Comparison of ENCODE assay signal across 18 cellular contexts in the genomic region with DNA sequence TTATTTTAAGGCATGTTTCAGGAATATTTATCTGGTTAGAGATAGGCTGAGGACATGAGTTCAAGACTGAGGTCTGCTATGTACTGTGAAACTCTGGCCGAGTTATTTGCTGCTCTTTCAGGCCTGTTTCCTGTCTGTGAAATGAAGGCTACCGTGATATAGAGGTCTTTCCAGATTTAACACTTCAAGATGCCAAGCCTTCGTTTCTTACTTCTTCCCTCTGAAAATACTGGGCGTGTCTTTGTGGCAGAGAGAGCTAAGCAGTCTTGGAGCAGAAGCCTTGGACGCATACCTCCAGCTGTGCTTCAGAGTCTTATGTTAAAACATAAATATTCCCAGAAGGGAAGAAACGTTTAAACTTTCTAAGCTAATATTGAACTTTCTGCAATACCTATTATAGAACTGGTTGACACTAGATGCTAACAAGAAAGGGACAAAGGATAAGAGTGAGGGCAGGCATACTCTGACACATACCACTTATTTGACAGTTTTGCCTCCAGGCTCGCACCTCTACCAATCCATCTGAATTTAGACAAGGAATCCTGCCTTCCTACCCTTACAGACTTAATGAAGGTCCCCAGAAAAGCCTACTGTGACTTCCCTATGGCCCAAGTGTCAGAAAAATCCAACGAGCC. TPM values are rescaled to one million over a fixed set of nuclear protein-coding genes. Genes with fewer than 3 reads are reported as not detected.
A peak's percentile ranks its signal among the peaks of the same experiment; 100 is the strongest.
DNase-seq lines count a peak whose midpoint lies in the region; ATAC-seq and TF ChIP-seq lines count a peak whose summit lies in the region.
"Had no signal": no experiment of that assay in that cellular context is flagged by ENCODE, and none has a peak within 500 bp of the region (broad histone marks: within the 10 kb centered on the region; RNA-seq: fewer than 3 reads in every experiment).

No MANE protein-coding gene starts in this region.

- no peaks in the 10 kb centered on the region for H3F3A ChIP-seq in OCI-LY1 (ENCODE audit: insufficient read depth, low read length)

- intact Hi-C loops in breast epithelium (cut with DNase I; ENCODE audit: low total_unique reads) (no loop called here), sciatic nerve (cut with DNase I) (loop anchor here (2.0 kb wide), 1 partner anchor 53 kb away; no protein-coding TSS in a partner anchor)

- H3K4me3 ChIP-seq in breast epithelium (no peak overlapping the region), OCI-LY1 (ENCODE audit: low read depth, low read length, poor library complexity, severe bottlenecking) (no peak overlapping the region)
- H3K4me3 ChIP-seq: GM23338 had no signal

- H3K4me1 Mint-ChIP-seq in memory B cell, result peaks cover 33% of the 10 kb centered on the region
- H3K4me1 Mint-ChIP-seq in stimulated activated effector memory CD8-positive, alpha-beta T cell treated with anti-CD3 and anti-CD28 coated beads, Interleukin-12 subunit alpha, Interleukin-12 subunit beta, amount 100 ng/mL, for 72 hours, result peaks cover 40% of the 10 kb centered on the region

- DNase-seq in T47D (ENCODE audit: low read depth in 1 of 2, low spot score in 1 of 2), result peak; percentile 21 to 98
- no peak for DNase-seq in breast epithelium (ENCODE audit: low spot score in 2 of 2)
- DNase-seq in memory B cell (ENCODE audit: low spot score in 2 of 2), result no peak
- no peak for DNase-seq in stimulated activated effector memory CD8-positive, alpha-beta T cell treated with anti-CD3 and anti-CD28 coated beads, Interleukin-12 subunit alpha, Interleukin-12 subunit beta, amount 100 ng/mL, for 72 hours (ENCODE audit: low spot score in 2 of 2)
- no peak for DNase-seq in sciatic nerve (ENCODE audit: low spot score)
- DNase-seq: activated CD4-positive, alpha-beta T cell treated with anti-CD3 and anti-CD28 coated beads, Interleukin-2, amount 10 ng/mL, durations not matched to agents 24 days and 14 days; activated T-cell treated with anti-CD3 and anti-CD28 coated beads, Interleukin-2, amount 50 U/mL, for 48 hours; DND-41; effector CD4-positive, alpha-beta T cell; mammary epithelial cell; NCI-H187 treated with DMSO at 0.1 percent for 48 hours; nephron progenitor cell; NK-92 treated with Interleukin-12 subunit alpha and Interleukin-12 subunit beta, amount 100 ng/mL, for 24 hours had no signal

- TF ChIP-seq POLR2A in breast epithelium (IDR thresholded peaks at IDR 0.05), result no peak

- peak overlapping the region; percentile 45 for H3K27ac Mint-ChIP-seq in memory B cell
- H3K27ac Mint-ChIP-seq in stimulated activated effector memory CD8-positive, alpha-beta T cell treated with anti-CD3 and anti-CD28 coated beads, Interleukin-12 subunit alpha, Interleukin-12 subunit beta, amount 100 ng/mL, for 72 hours, result peak overlapping the region; percentile 45
- H3K27ac Mint-ChIP-seq: activated CD4-positive, alpha-beta T cell treated with anti-CD3 and anti-CD28 coated beads, Interleukin-2, amount 10 ng/mL, durations not matched to agents 24 days and 14 days; GM23338; nephron progenitor cell; stimulated activated naive CD8-positive, alpha-beta T cell treated with anti-CD3 and anti-CD28 coated beads, Interleukin-15, Interleukin-2, amounts not matched to agents 100 ng/mL and 50 ng/mL, for 24 hours had no signal

- in situ Hi-C loops in T47D (cut with HindIII; ENCODE audit: low pct_unique_long_range_greater_than_20kb, low sequenced_read_pairs), result no loop called here

- H3K9ac ChIP-seq in OCI-LY1 (ENCODE audit: low read length), result no peak overlapping the region

- no peaks in the 10 kb centered on the region for H3K36me3 Mint-ChIP-seq in memory B cell
- H3K36me3 Mint-ChIP-seq in stimulated activated effector memory CD8-positive, alpha-beta T cell treated with anti-CD3 and anti-CD28 coated beads, Interleukin-12 subunit alpha, Interleukin-12 subunit beta, amount 100 ng/mL, for 72 hours, result peaks cover 43% of the 10 kb centered on the region

- H3K27me3 ChIP-seq in breast epithelium, result no peaks in the 10 kb centered on the region
- no peaks in the 10 kb centered on the region for H3K27me3 ChIP-seq in OCI-LY1 (ENCODE audit: insufficient read depth, low read length)

- no peaks in the 10 kb centered on the region for H4K20me1 ChIP-seq in OCI-LY1 (ENCODE audit: insufficient read depth, low read length)

- H3K9me3 Mint-ChIP-seq in memory B cell, result no peaks in the 10 kb centered on the region
- no peaks in the 10 kb centered on the region for H3K9me3 Mint-ChIP-seq in stimulated activated effector memory CD8-positive, alpha-beta T cell treated with anti-CD3 and anti-CD28 coated beads, Interleukin-12 subunit alpha, Interleukin-12 subunit beta, amount 100 ng/mL, for 72 hours
- H3K9me3 Mint-ChIP-seq: activated CD4-positive, alpha-beta T cell treated with anti-CD3 and anti-CD28 coated beads, Interleukin-2, amount 10 ng/mL, durations not matched to agents 24 days and 14 days; GM23338; nephron progenitor cell; stimulated activated naive CD8-positive, alpha-beta T cell treated with anti-CD3 and anti-CD28 coated beads, Interleukin-15, Interleukin-2, amounts not matched to agents 100 ng/mL and 50 ng/mL, for 24 hours had no signal

- ATAC-seq in memory B cell (ENCODE audit: low read depth) (no peak), sciatic nerve (no peak), HG02798 (IDR thresholded peaks at IDR 0.05; ENCODE audit: poor library complexity, unreplicated experiment) (no peak), HG03039 (IDR thresholded peaks at IDR 0.05; ENCODE audit: unreplicated experiment) (no peak)
- no peak for ATAC-seq in stimulated activated effector memory CD8-positive, alpha-beta T cell treated with anti-CD3 and anti-CD28 coated beads, Interleukin-12 subunit alpha, Interleukin-12 subunit beta, amount 100 ng/mL, for 72 hours
- ATAC-seq: GM23338 had no signal

- peaks cover 6 to 8% of the 10 kb centered on the region in 2 donors for H3K4me1 ChIP-seq in breast epithelium
- H3K4me1 ChIP-seq in OCI-LY1 (ENCODE audit: insufficient read depth, low read length, severe bottlenecking), result peaks cover 66% of the 10 kb centered on the region

- no peaks in the 10 kb centered on the region for H3K9me3 ChIP-seq in breast epithelium
- no peaks in the 10 kb centered on the region for H3K9me3 ChIP-seq in OCI-LY1 (ENCODE audit: low read length)

- H3K9me2 ChIP-seq in OCI-LY1 (ENCODE audit: low read depth, low read length), result no peaks in the 10 kb centered on the region

- no peaks in the 10 kb centered on the region for H3K36me3 ChIP-seq in breast epithelium
- H3K36me3 ChIP-seq in OCI-LY1 (ENCODE audit: insufficient read depth, low read length), result peaks cover 21% of the 10 kb centered on the region; the same call in 1 of the 2 replicates

- TF ChIP-seq CTCF in breast epithelium (IDR thresholded peaks at IDR 0.05) (no peak), OCI-LY1 (IDR thresholded peaks at IDR 0.05; ENCODE audit: low read length) (no peak)

- H3K27ac ChIP-seq in breast epithelium (peak overlapping the region in 1 of 2 donors; percentile 34), OCI-LY1 (ENCODE audit: low read depth, low read length, poor library complexity, severe bottlenecking) (peak overlapping the region; percentile 89)

- no peaks in the 10 kb centered on the region for H3K27me3 Mint-ChIP-seq in memory B cell
- H3K27me3 Mint-ChIP-seq: activated CD4-positive, alpha-beta T cell treated with anti-CD3 and anti-CD28 coated beads, Interleukin-2, amount 10 ng/mL, durations not matched to agents 24 days and 14 days; stimulated activated naive CD8-positive, alpha-beta T cell treated with anti-CD3 and anti-CD28 coated beads, Interleukin-15, Interleukin-2, amounts not matched to agents 100 ng/mL and 50 ng/mL, for 24 hours had no signal

- peak overlapping the region; percentile 4; the same call in 1 of the 2 replicates for H3K4me2 ChIP-seq in OCI-LY1 (ENCODE audit: low read length)
- H3K4me2 ChIP-seq: GM23338 had no signal

- H3K4me3 Mint-ChIP-seq in memory B cell, result no peak overlapping the region
- H3K4me3 Mint-ChIP-seq in stimulated activated effector memory CD8-positive, alpha-beta T cell treated with anti-CD3 and anti-CD28 coated beads, Interleukin-12 subunit alpha, Interleukin-12 subunit beta, amount 100 ng/mL, for 72 hours, result no peak overlapping the region
- H3K4me3 Mint-ChIP-seq: activated CD4-positive, alpha-beta T cell treated with anti-CD3 and anti-CD28 coated beads, Interleukin-2, amount 10 ng/mL, durations not matched to agents 24 days and 14 days; GM23338; nephron progenitor cell; stimulated activated naive CD8-positive, alpha-beta T cell treated with anti-CD3 and anti-CD28 coated beads, Interleukin-15, Interleukin-2, amounts not matched to agents 100 ng/mL and 50 ng/mL, for 24 hours had no signal

- H3K79me2 ChIP-seq in OCI-LY1 (ENCODE audit: insufficient read depth, low read length), result no peaks in the 10 kb centered on the region

- no peak overlapping the region for H2AFZ ChIP-seq in OCI-LY1 (ENCODE audit: low read length)
- H2AFZ ChIP-seq: GM23338 had no signal

RNA-seq across cellular contexts. Expression of a gene that starts 17.5 kb away (rescaled TPM):
- total RNA-seq in breast epithelium, result 10 to 100 TPM; 65.1 to 83.6 (median 70.9) TPM
- total RNA-seq in sciatic nerve, result 46.5 TPM

Comparison
In these comparisons a context has a peak if more than half of its experiments do, and no peak if none do; other contexts are left out.
1. DNase-seq: peak in T47D (2 of 2); none in breast epithelium (0 of 2), memory B cell (0 of 2), stimulated activated effector memory CD8-positive, alpha-beta T cell treated with anti-CD3 and anti-CD28 coated beads, Interleukin-12 subunit alpha, Interleukin-12 subunit beta, amount 100 ng/mL, for 72 hours (0 of 2) and sciatic nerve (single experiment).